ENCODE assay signal across 27 cellular contexts in genomic region chr3:96370637-96371036, GRCh38.
"Had no signal": no experiment of that assay in that cellular context is flagged by ENCODE, and none has a peak within 500 bp of the region (broad histone marks: within the 10 kb centered on the region; RNA-seq: fewer than 3 reads in every experiment).

No MANE protein-coding gene starts in this region.

- H2AFZ ChIP-seq: neural progenitor cell, parathyroid adenoma had no signal

- H3K79me2 ChIP-seq: parathyroid adenoma had no signal

- H3K27me3 Mint-ChIP-seq: progenitor cell of endocrine pancreas; stimulated activated naive B cell treated with anti-CD40 and anti-IgM and Interleukin-4, amounts not matched to agents 10 μg/mL and 1 μg/mL and 100 μg/mL, for 72 hours; stimulated activated naive CD8-positive, alpha-beta T cell treated with anti-CD3 and anti-CD28 coated beads, Interleukin-15, Interleukin-2, amounts not matched to agents 100 ng/mL and 50 ng/mL, for 24 hours had no signal

- H3K9me3 ChIP-seq: ovary, psoas muscle, right lobe of liver, thoracic aorta, thyroid gland, tibial nerve, upper lobe of left lung, vagina had no signal

- H3K27ac ChIP-seq: neural progenitor cell, ovary, parathyroid adenoma, psoas muscle, right lobe of liver, sigmoid colon, stomach, thoracic aorta, thyroid gland, tibial nerve, upper lobe of left lung, vagina had no signal

- H3K4me3 ChIP-seq: neural progenitor cell, ovary, psoas muscle, right lobe of liver, sigmoid colon, stomach, thoracic aorta, thyroid gland, tibial nerve, upper lobe of left lung, vagina had no signal

- H3K9me3 Mint-ChIP-seq: nephron, neural progenitor cell had no signal

- H3K36me3 ChIP-seq: neural progenitor cell, ovary, right lobe of liver, sigmoid colon, stomach, thoracic aorta, thyroid gland, tibial nerve, upper lobe of left lung, vagina had no signal

- H3K27me3 ChIP-seq: neural progenitor cell, ovary, right lobe of liver, sigmoid colon, stomach, thyroid gland, tibial nerve, upper lobe of left lung, vagina had no signal

- H3K4me3 Mint-ChIP-seq: nephron; neural progenitor cell; stimulated activated effector memory CD8-positive, alpha-beta T cell treated with anti-CD3 and anti-CD28 coated beads, Interleukin-12 subunit alpha, Interleukin-12 subunit beta, amount 100 ng/mL, for 72 hours; stimulated activated naive B cell treated with anti-CD40 and anti-IgM and Interleukin-4, amounts not matched to agents 10 μg/mL and 1 μg/mL and 100 μg/mL, for 72 hours; stimulated activated naive CD8-positive, alpha-beta T cell treated with anti-CD3 and anti-CD28 coated beads, Interleukin-15, Interleukin-2, amounts not matched to agents 100 ng/mL and 50 ng/mL, for 24 hours had no signal

- ATAC-seq: psoas muscle; right cardiac atrium; right lobe of liver; stimulated activated effector memory CD8-positive, alpha-beta T cell treated with anti-CD3 and anti-CD28 coated beads, Interleukin-12 subunit alpha, Interleukin-12 subunit beta, amount 100 ng/mL, for 72 hours; stimulated activated naive B cell treated with anti-CD40 and anti-IgM and Interleukin-4, amounts not matched to agents 10 μg/mL and 1 μg/mL and 100 μg/mL, for 72 hours had no signal

- H3K4me2 ChIP-seq: neural progenitor cell had no signal

- H3K4me1 Mint-ChIP-seq: nephron; neural progenitor cell; stimulated activated effector memory CD8-positive, alpha-beta T cell treated with anti-CD3 and anti-CD28 coated beads, Interleukin-12 subunit alpha, Interleukin-12 subunit beta, amount 100 ng/mL, for 72 hours; stimulated activated naive B cell treated with anti-CD40 and anti-IgM and Interleukin-4, amounts not matched to agents 10 μg/mL and 1 μg/mL and 100 μg/mL, for 72 hours had no signal

- H3K4me1 ChIP-seq: neural progenitor cell, parathyroid adenoma, psoas muscle, right lobe of liver, sigmoid colon, stomach, thyroid gland, tibial nerve, upper lobe of left lung, vagina had no signal

- H3K27ac Mint-ChIP-seq: nephron; neural progenitor cell; progenitor cell of endocrine pancreas; stimulated activated effector memory CD8-positive, alpha-beta T cell treated with anti-CD3 and anti-CD28 coated beads, Interleukin-12 subunit alpha, Interleukin-12 subunit beta, amount 100 ng/mL, for 72 hours; stimulated activated naive B cell treated with anti-CD40 and anti-IgM and Interleukin-4, amounts not matched to agents 10 μg/mL and 1 μg/mL and 100 μg/mL, for 72 hours; stimulated activated naive CD8-positive, alpha-beta T cell treated with anti-CD3 and anti-CD28 coated beads, Interleukin-15, Interleukin-2, amounts not matched to agents 100 ng/mL and 50 ng/mL, for 24 hours had no signal

- DNase-seq: occipital lobe; ovary; posterior cingulate gyrus; psoas muscle; right cardiac atrium; right lobe of liver; sigmoid colon; small intestine; stimulated activated CD4-positive, alpha-beta T cell treated with anti-CD3 and anti-CD28 coated beads, Interleukin-15, amount 100 ng/mL, for 24 hours; stimulated activated CD4-positive, alpha-beta T cell treated with anti-CD3 and anti-CD28 coated beads, Interleukin-2, amount 100 ng/mL, for 24 hours; stimulated activated CD4-positive, alpha-beta T cell treated with anti-CD3 and anti-CD28 coated beads, Interleukin-2, amount 100 ng/mL, for 48 hours; stimulated activated CD4-positive, alpha-beta T cell treated with anti-CD3 and anti-CD28 coated beads, Interleukin-4, amount 100 ng/mL, for 24 hours; stimulated activated naive B cell treated with anti-CD40 and anti-IgM and Interleukin-4, amounts not matched to agents 10 μg/mL and 1 μg/mL and 100 μg/mL, for 72 hours; stimulated activated naive CD4-positive, alpha-beta T cell treated with Interleukin-2 at 50 U/mL for 16 hours; stomach; thyroid gland; trophoblast cell; upper lobe of left lung had no signal

- H3K9ac ChIP-seq: neural progenitor cell, parathyroid adenoma had no signal

- H3K36me3 Mint-ChIP-seq: neural progenitor cell; stimulated activated effector memory CD8-positive, alpha-beta T cell treated with anti-CD3 and anti-CD28 coated beads, Interleukin-12 subunit alpha, Interleukin-12 subunit beta, amount 100 ng/mL, for 72 hours; stimulated activated naive B cell treated with anti-CD40 and anti-IgM and Interleukin-4, amounts not matched to agents 10 μg/mL and 1 μg/mL and 100 μg/mL, for 72 hours had no signal
